In genomic region chr12:131878426-131878825, GRCh38 we compare ENCODE assay signal across 1 cellular context. TPM values are rescaled to one million over a fixed set of nuclear protein-coding genes. Genes with fewer than 3 reads are reported as not detected.
"Had no signal": no experiment of that assay in that cellular context is flagged by ENCODE, and none has a peak within 500 bp of the region (broad histone marks: within the 10 kb centered on the region; RNA-seq: fewer than 3 reads in every experiment).

No MANE protein-coding gene starts in this region.

RNA-seq across cellular contexts. Expression of gene MMP17, which starts 50.2 kb away (rescaled TPM):
- total RNA-seq: OCI-LY7 had no signal
